Comparison of ENCODE assay signal across 10 cellular contexts in the genomic region with DNA sequence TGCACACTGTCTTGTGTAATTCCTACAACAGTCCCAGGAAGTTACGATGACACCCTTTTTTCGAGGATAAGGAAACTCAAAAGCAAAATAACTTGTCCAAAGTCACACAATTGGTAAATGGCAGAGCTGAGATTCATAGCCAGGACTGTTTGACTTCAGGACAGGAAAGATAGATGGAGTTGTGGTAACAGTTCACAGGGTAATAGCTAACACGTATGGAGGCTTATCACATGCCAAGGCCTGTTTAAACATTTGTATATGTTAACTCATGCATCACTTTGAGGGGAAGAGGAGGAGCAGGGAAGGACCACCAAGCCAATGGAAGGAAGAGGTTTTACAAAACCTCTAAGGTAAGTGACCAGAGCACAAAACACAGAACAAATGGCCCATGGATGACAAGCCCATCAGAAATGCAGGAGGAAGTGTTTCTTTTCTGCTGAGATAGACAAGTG. TPM values are rescaled to one million over a fixed set of nuclear protein-coding genes. Genes with fewer than 3 reads are reported as not detected.
A peak's percentile ranks its signal among the peaks of the same experiment; 100 is the strongest.
DNase-seq lines count a peak whose midpoint lies in the region; ATAC-seq, FAIRE-seq and TF ChIP-seq lines count a peak whose summit lies in the region.
"Had no signal": no experiment of that assay in that cellular context is flagged by ENCODE, and none has a peak within 500 bp of the region (broad histone marks: within the 10 kb centered on the region; RNA-seq: fewer than 3 reads in every experiment).

No MANE protein-coding gene starts in this region.

- TF ChIP-seq CTCF in GM06990 (IDR thresholded peaks at IDR 0.05; ENCODE audit: insufficient read depth, low read length, poor library complexity, severe bottlenecking), result no peak
- no peak for TF ChIP-seq CTCF in fibroblast of lung (conservative IDR thresholded peaks at IDR 0.05 in 1 of 2, IDR thresholded peaks at IDR 0.05 in 1 of 2; ENCODE audit: low read depth in 1 of 2, low read length in 2 of 2)
- TF ChIP-seq CTCF in tibial artery (IDR thresholded peaks at IDR 0.05), result no peak
- no peak for TF ChIP-seq CTCF in ovary (IDR thresholded peaks at IDR 0.05)

- H2AFZ ChIP-seq in fibroblast of lung (ENCODE audit: low read length), result no peak overlapping the region

- H4K20me1 ChIP-seq in fibroblast of lung (ENCODE audit: control insufficient read depth, extremely low read depth, insufficient read depth, low read length), result no peaks in the 10 kb centered on the region

- peak overlapping the region; percentile 51 for H3K4me2 ChIP-seq in fibroblast of lung (ENCODE audit: extremely low read depth, insufficient read depth, low read length)

- H3K4me1 ChIP-seq in fibroblast of lung (ENCODE audit: control insufficient read depth, extremely low read depth, insufficient read depth, low read length) (peaks cover 15% of the 10 kb centered on the region), tibial artery (peaks cover 0 to 42% (median 16%) of the 10 kb centered on the region in 4 donors), ovary (ENCODE audit: insufficient read depth) (peaks cover 11% of the 10 kb centered on the region)

- WGBS in ovary, 3 donors, result 36 to 42% (median 38%) methylated on average over 3 of the region's 3 CpGs

- H3K79me2 ChIP-seq in fibroblast of lung (ENCODE audit: control insufficient read depth, insufficient read depth, low read length), result peaks cover 50% of the 10 kb centered on the region

- H3K9ac ChIP-seq in fibroblast of lung (ENCODE audit: insufficient read depth, low read length), result no peak overlapping the region

- no peak for DNase-seq in GM06990 (ENCODE audit: extremely low read depth, insufficient read length)
- peak; percentile 70 for DNase-seq in RCC 7860 (ENCODE audit: low spot score)
- DNase-seq in fibroblast of lung (ENCODE audit: low read depth in 2 of 2), result peak; percentile 59 to 84
- DNase-seq in pons (ENCODE audit: low spot score), result peak; percentile 17
- DNase-seq in tibial artery, result no peak
- no peak for DNase-seq in ovary
- no peak for DNase-seq in T-helper 1 cell
- DNase-seq: cerebellar nuclear complex had no signal

- no peak for TF ChIP-seq EP300 in ovary (IDR thresholded peaks at IDR 0.05)

- H3K27ac ChIP-seq in fibroblast of lung (ENCODE audit: insufficient read depth, low read length) (no peak overlapping the region), tibial artery (peak overlapping the region in 1 of 2 donors; percentile 10), ovary (no peak overlapping the region)

- H3K27me3 ChIP-seq in GM06990 (replicated peaks; ENCODE audit: control insufficient read depth, insufficient read depth, low read length), result no peaks in the 10 kb centered on the region
- no peaks in the 10 kb centered on the region for H3K27me3 ChIP-seq in fibroblast of lung (ENCODE audit: control insufficient read depth, insufficient read depth, low read length)
- H3K27me3 ChIP-seq in tibial artery, result no peaks in the 10 kb centered on the region
- H3K27me3 ChIP-seq in ovary, result no peaks in the 10 kb centered on the region

- TF ChIP-seq POLR2A in ovary (IDR thresholded peaks at IDR 0.05), result no peak

- peak; percentile 84 for FAIRE-seq in RCC 7860 (lab: Jason Lieb, UNC)
- FAIRE-seq: G401.6 had no signal

- intact Hi-C loops in tibial artery (cut with DNase I; ENCODE audit: low total_unique reads), result no loop called here
- intact Hi-C loops in ovary (cut with DNase I), result no loop called here

- H3K9me3 ChIP-seq in fibroblast of lung (ENCODE audit: control insufficient read depth, insufficient read depth, low read depth, low read length) (no peaks in the 10 kb centered on the region), tibial artery (no peaks in the 10 kb centered on the region), ovary (no peaks in the 10 kb centered on the region)

- H3K4me3 ChIP-seq in GM06990 (replicated peaks; ENCODE audit: low read depth, low read length), result peak overlapping the region; percentile 16; the same call in 1 of the 2 replicates
- peak overlapping the region in 2 of 4 experiments; percentile 88 to 89 for H3K4me3 ChIP-seq in fibroblast of lung (replicated peaks in 1 of 4; ENCODE audit: control extremely low read depth in 1 of 4, insufficient read depth in 1 of 4, low read depth in 3 of 4, low read length in 4 of 4)
- no peak overlapping the region for H3K4me3 ChIP-seq in tibial artery
- no peak overlapping the region for H3K4me3 ChIP-seq in ovary

- H3K36me3 ChIP-seq in GM06990 (ENCODE audit: control insufficient read depth, insufficient read depth, low read length), result peaks cover 6% of the 10 kb centered on the region
- peaks cover 14% of the 10 kb centered on the region for H3K36me3 ChIP-seq in fibroblast of lung (ENCODE audit: control insufficient read depth, insufficient read depth, low read length)
- peaks cover 0 to 5% (median 0%) of the 10 kb centered on the region in 3 donors for H3K36me3 ChIP-seq in tibial artery
- H3K36me3 ChIP-seq in ovary, result no peaks in the 10 kb centered on the region

- no peak for ATAC-seq in HG03025 (IDR thresholded peaks at IDR 0.05; ENCODE audit: low FRiP score, unreplicated experiment)

RNA-seq across cellular contexts. Expression of a gene that starts 2.8 kb away (rescaled TPM):
- total RNA-seq in fibroblast of lung (98.9 and 329 TPM in 2 replicates), ovary (100 to 1,000 TPM in 2 of 7 donors, 10 to 100 TPM in 5; 10.5 to 220 (median 74.6) TPM)
- polyA plus RNA-seq in fibroblast of lung (217 and 314 TPM in 2 replicates), ovary (1,000 to 10,000 TPM in 1 of 2 donors, 10 to 100 TPM in 1; 24.9 to 1,394 TPM)
- 225 and 293 TPM in 2 replicates for polyA plus RNA-seq in fibroblast of lung (2012)
- 1,689 and 1,763 TPM in 2 replicates for polyA minus RNA-seq in fibroblast of lung (ENCODE audit: low replicate concordance)

Comparison
In these comparisons a context has a peak if more than half of its experiments do, and no peak if none do; other contexts are left out.
1. DNase-seq: peak in RCC 7860 (single experiment), fibroblast of lung (2 of 2) and pons (single experiment); none in GM06990 (single experiment), tibial artery (0 of 2), ovary (0 of 5) and T-helper 1 cell (0 of 5).